In genomic region chr12:12498210-12498609, GRCh38 we compare ENCODE assay signal across 24 cellular contexts.
DNase-seq lines count a peak whose midpoint lies in the region; ATAC-seq and TF ChIP-seq lines count a peak whose summit lies in the region.
"Had no signal": no experiment of that assay in that cellular context is flagged by ENCODE, and none has a peak within 500 bp of the region (broad histone marks: within the 10 kb centered on the region; RNA-seq: fewer than 3 reads in every experiment).

No MANE protein-coding gene starts in this region.

- H2BK12ac ChIP-seq in H9 (ENCODE audit: insufficient read length, low read depth, low read length): no peak overlapping the region

- H2BK120ac ChIP-seq in H9 (ENCODE audit: low read depth, low read length, poor library complexity, severe bottlenecking): no peak overlapping the region

- H3K27ac Mint-ChIP-seq in CD4-positive, alpha-beta memory T cell: peak overlapping the region in 4 of 7 donors; percentile 13 to 67 (median 44)
- H3K27ac Mint-ChIP-seq in T-helper 17 cell (peak overlapping the region; percentile 98), H9 (no peak overlapping the region)
- H3K27ac Mint-ChIP-seq: CD14-positive monocyte had no signal

- H3K4me2 ChIP-seq in H9 (ENCODE audit: insufficient read depth, insufficient read length, low read length) (no peak overlapping the region), Karpas-422 (ENCODE audit: low read depth, low read length, poor library complexity, severe bottlenecking) (no peak overlapping the region)
- H3K4me2 ChIP-seq: BLaER1 had no signal

- H3K23ac ChIP-seq in H9 (ENCODE audit: insufficient read length, low read depth, low read length): no peak overlapping the region

- no peaks in the 10 kb centered on the region for H3K36me3 ChIP-seq in CD4-positive, alpha-beta memory T cell (ENCODE audit: insufficient read depth, low read length)
- H3K36me3 ChIP-seq in Karpas-422 (ENCODE audit: insufficient read depth, low read length): no peaks in the 10 kb centered on the region
- H3K36me3 ChIP-seq: BE2C had no signal

- H3K4ac ChIP-seq in H9 (ENCODE audit: low read depth, low read length): no peak overlapping the region

- peaks cover 72% of the 10 kb centered on the region for H3K4me1 ChIP-seq in CD4-positive, alpha-beta memory T cell (ENCODE audit: insufficient read depth, low read length)
- no peaks in the 10 kb centered on the region; the same call in 1 of the 2 replicates for H3K4me1 ChIP-seq in H9 (ENCODE audit: insufficient read depth, low read length)
- no peaks in the 10 kb centered on the region for H3K4me1 ChIP-seq in Karpas-422 (ENCODE audit: low read length)
- H3K4me1 ChIP-seq: BLaER1 had no signal

- intact Hi-C loops in CD4-positive, alpha-beta memory T cell (cut with micrococcal nuclease): no loop called here

- no peak overlapping the region for H2BK20ac ChIP-seq in H9 (ENCODE audit: low read depth, low read length, poor library complexity, severe bottlenecking)

- H2AFZ ChIP-seq in H9 (ENCODE audit: low read length) (no peak overlapping the region), Karpas-422 (ENCODE audit: low read length) (no peak overlapping the region)

- H4K5ac ChIP-seq in H9 (ENCODE audit: insufficient read length, low read depth, low read length): no peak overlapping the region

- peaks cover 32 to 63% (median 48%) of the 10 kb centered on the region in 4 donors for H3K4me1 Mint-ChIP-seq in CD4-positive, alpha-beta memory T cell
- peaks cover 38% of the 10 kb centered on the region for H3K4me1 Mint-ChIP-seq in T-helper 17 cell
- H3K4me1 Mint-ChIP-seq in H9: peaks cover 40 to 42% of the 10 kb centered on the region in 2 experiments
- H3K4me1 Mint-ChIP-seq: CD14-positive monocyte had no signal

- no peaks in the 10 kb centered on the region for H3K27me3 ChIP-seq in CD4-positive, alpha-beta memory T cell (ENCODE audit: insufficient read depth, low read length)
- H3K27me3 ChIP-seq in H9 (ENCODE audit: insufficient read depth, low read length) (no peaks in the 10 kb centered on the region), Karpas-422 (ENCODE audit: low read length) (no peaks in the 10 kb centered on the region)
- H3K27me3 ChIP-seq: BE2C, BLaER1 had no signal

- CTCF ChIA-PET in CD4-positive, alpha-beta memory T cell (lab: Charles Lee; ENCODE audit: partially characterized antibody): interaction anchor here (1.4 to 1.7 kb wide), 2 partner anchors 122 to 239 kb away, joined by 3 to 5 read pairs; no protein-coding TSS in a partner anchor

- H3K36me3 Mint-ChIP-seq in CD4-positive, alpha-beta memory T cell: peaks cover 26 to 32% of the 10 kb centered on the region in 2 donors
- peaks cover 5% of the 10 kb centered on the region for H3K36me3 Mint-ChIP-seq in T-helper 17 cell (ENCODE audit: low read depth)
- peaks cover 5 to 19% (median 13%) of the 10 kb centered on the region in 3 experiments; a peak in 5 of 7 replicates for H3K36me3 Mint-ChIP-seq in H9 (ENCODE audit: insufficient read depth in 1 of 3, low read depth in 3 of 3)
- H3K36me3 Mint-ChIP-seq: CD14-positive monocyte had no signal

- no peak for ATAC-seq in T-helper 17 cell
- ATAC-seq: GM12878 had no signal

- H3K4me3 Mint-ChIP-seq in CD4-positive, alpha-beta memory T cell: no peak overlapping the region
- H3K4me3 Mint-ChIP-seq in T-helper 17 cell (no peak overlapping the region), H9 (no peak overlapping the region)
- H3K4me3 Mint-ChIP-seq: CD14-positive monocyte; CD4-positive, alpha-beta T cell; CD8-positive, alpha-beta memory T cell had no signal

- peaks cover 13% of the 10 kb centered on the region for H3K79me1 ChIP-seq in H9 (ENCODE audit: insufficient read depth, low read depth, low read length, poor library complexity, severe bottlenecking)

- H3K4me3 ChIP-seq in CD4-positive, alpha-beta memory T cell (ENCODE audit: low read length in 2 of 2): no peak overlapping the region
- H3K4me3 ChIP-seq in Karpas-422 (ENCODE audit: low read length): no peak overlapping the region
- H3K4me3 ChIP-seq: BLaER1, GM12878 had no signal

- H4K8ac ChIP-seq in H9 (replicated peaks; ENCODE audit: insufficient read length, low read depth, low read length): no peak overlapping the region

- H2BK5ac ChIP-seq in H9 (ENCODE audit: insufficient read length, low read length): no peak overlapping the region

- H3K9me3 Mint-ChIP-seq in CD4-positive, alpha-beta memory T cell: no peaks in the 10 kb centered on the region
- no peaks in the 10 kb centered on the region for H3K9me3 Mint-ChIP-seq in H9
- H3K9me3 Mint-ChIP-seq: CD4-positive, alpha-beta T cell; CD8-positive, alpha-beta memory T cell had no signal

- no peaks in the 10 kb centered on the region for H4K20me1 ChIP-seq in H9 (ENCODE audit: control insufficient read depth, insufficient read depth, insufficient read length)
- H4K20me1 ChIP-seq in Karpas-422 (ENCODE audit: insufficient read depth, low read depth, low read length): no peaks in the 10 kb centered on the region
- H4K20me1 ChIP-seq: BLaER1 had no signal

- POLR2A ChIA-PET in CD4-positive, alpha-beta memory T cell (lab: Charles Lee; ENCODE audit: partially characterized antibody): interaction anchor here (1.8 to 39.3 kb wide), 3 partner anchors 15 to 142 kb away, joined by 5 to 970 read pairs (median 47); partner anchors contain the start of gene BORCS5

- no peak overlapping the region for H3K56ac ChIP-seq in H9 (ENCODE audit: insufficient read length, low read depth, low read length)

- no peak for TF ChIP-seq CTCF in H9 (conservative IDR thresholded peaks at IDR 0.05)

- no peak overlapping the region for H3K18ac ChIP-seq in H9 (ENCODE audit: insufficient read length, low read depth, low read length)

- no peak overlapping the region for H4K91ac ChIP-seq in H9 (ENCODE audit: insufficient read length, low read depth, low read length)

- DNase-seq in CD4-positive, alpha-beta memory T cell: no peak
- no peak for DNase-seq in T-helper 17 cell
- DNase-seq in islet precursor cell: peak; percentile 19
- no peak for DNase-seq in NCI-H1930 (lab: John Stamatoyannopoulos, UW)
- DNase-seq in H9: no peak
- no peak for DNase-seq in SIG-M5 (lab: John Stamatoyannopoulos, UW)
- DNase-seq in Karpas-422: no peak
- DNase-seq: 8988T; ACHN; BE2C; C1 segment of cervical spinal cord; CD4-positive, alpha-beta T cell; CD8-positive, alpha-beta memory T cell; COR-L47; DMS 273 treated with DMSO at 0.1 percent for 48 hours; DMS153; DMS53; DMS79; DND-41; EL; GDM1 had no signal

- no CpG with 5 or more reads among the region's 4 CpGs for WGBS in H9 (ENCODE audit: extremely low coverage, insufficient read length, low lambda C conversion rate)

- no peaks in the 10 kb centered on the region for H3K9me2 ChIP-seq in Karpas-422 (replicated peaks; ENCODE audit: insufficient read depth, low read length)

- no peaks in the 10 kb centered on the region for H3K9me3 ChIP-seq in CD4-positive, alpha-beta memory T cell (ENCODE audit: control insufficient read depth in 1 of 2, low read length in 2 of 2)
- H3K9me3 ChIP-seq in T-helper 17 cell (ENCODE audit: control insufficient read depth, low read length, poor library complexity, severe bottlenecking) (no peaks in the 10 kb centered on the region), H9 (ENCODE audit: control insufficient read depth, low read depth, low read length) (no peaks in the 10 kb centered on the region), Karpas-422 (ENCODE audit: low read length) (no peaks in the 10 kb centered on the region)
- H3K9me3 ChIP-seq: BE2C, BLaER1 had no signal

- H2BK15ac ChIP-seq in H9 (ENCODE audit: low read depth, low read length): no peak overlapping the region

- H2AK5ac ChIP-seq in H9 (ENCODE audit: insufficient read length, low read length): no peak overlapping the region

- no peak overlapping the region for H3K9ac ChIP-seq in H9 (ENCODE audit: extremely low read depth, insufficient read length, low read length)
- H3K9ac ChIP-seq in Karpas-422 (ENCODE audit: low read length): no peak overlapping the region
- H3K9ac ChIP-seq: BLaER1 had no signal

- H3K23me2 ChIP-seq in H9 (ENCODE audit: insufficient read length, low read depth, low read length, poor library complexity, severe bottlenecking): no peaks in the 10 kb centered on the region

- H3K27ac ChIP-seq in CD4-positive, alpha-beta memory T cell (ENCODE audit: low read depth, low read length): no peak overlapping the region
- H3K27ac ChIP-seq in H9 (ENCODE audit: insufficient read length, low read depth, low read length) (no peak overlapping the region), Karpas-422 (ENCODE audit: low read length) (no peak overlapping the region)
- H3K27ac ChIP-seq: BLaER1 had no signal

- H3K14ac ChIP-seq in H9 (ENCODE audit: insufficient read depth, low read length): no peak overlapping the region

- H3T11ph ChIP-seq in H9 (ENCODE audit: low read length): no peak overlapping the region

- no peaks in the 10 kb centered on the region for H3K27me3 Mint-ChIP-seq in CD4-positive, alpha-beta memory T cell
- H3K27me3 Mint-ChIP-seq in T-helper 17 cell (no peaks in the 10 kb centered on the region), H9 (ENCODE audit: low read depth) (no peaks in the 10 kb centered on the region)
- H3K27me3 Mint-ChIP-seq: CD4-positive, alpha-beta T cell; CD8-positive, alpha-beta memory T cell had no signal

- H3K79me2 ChIP-seq in H9 (ENCODE audit: insufficient read depth, low read length) (peaks cover 4% of the 10 kb centered on the region; the same call in 1 of the 2 replicates), Karpas-422 (ENCODE audit: low read length) (no peaks in the 10 kb centered on the region)

Comparison
In these comparisons a context has a peak if more than half of its experiments do, and no peak if none do; other contexts are left out.
1. H3K27ac Mint-ChIP-seq: peak in CD4-positive, alpha-beta memory T cell (4 of 7) and T-helper 17 cell (single experiment); none in H9 (0 of 3).